In the genomic region with DNA sequence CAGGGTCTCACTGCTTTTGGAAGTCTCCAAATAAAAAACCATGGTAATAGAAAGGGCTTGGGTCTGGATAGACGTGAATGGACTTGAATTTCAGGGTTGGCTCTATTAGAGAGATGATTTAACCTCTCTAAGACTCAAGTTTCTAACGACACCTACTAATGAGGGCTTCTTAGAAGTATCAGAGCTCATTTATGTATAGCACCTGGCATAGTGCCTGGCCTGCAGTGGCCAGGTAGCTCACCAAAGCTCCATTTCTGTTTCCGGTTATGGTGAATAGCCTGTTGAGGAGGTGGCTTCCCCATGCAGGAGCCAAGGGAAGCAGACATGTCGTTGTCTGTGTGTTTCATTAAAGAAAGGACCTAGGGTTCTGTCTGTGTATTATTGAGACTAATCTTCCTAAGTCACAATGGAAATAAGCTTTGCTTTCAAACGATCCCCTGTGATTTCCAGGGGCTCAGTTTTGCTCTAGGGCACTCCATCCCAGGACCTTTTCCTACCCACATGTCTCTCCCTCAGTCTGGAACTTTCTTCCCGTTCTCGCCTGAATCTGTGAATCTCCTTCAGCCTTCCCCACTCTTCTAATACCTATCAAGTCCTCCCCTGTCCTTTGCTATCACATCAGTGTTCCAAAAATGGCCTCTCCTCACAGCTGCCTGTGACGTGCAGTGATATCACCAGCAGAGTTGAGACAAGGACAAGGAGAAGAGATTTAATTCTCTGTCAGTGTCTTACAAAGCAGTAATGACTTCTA, we compare ENCODE assay signal across 10 cellular contexts.
DNase-seq lines count a peak whose midpoint lies in the region; ATAC-seq, FAIRE-seq and TF ChIP-seq lines count a peak whose summit lies in the region.
"Had no signal": no experiment of that assay in that cellular context is flagged by ENCODE, and none has a peak within 500 bp of the region (broad histone marks: within the 10 kb centered on the region; RNA-seq: fewer than 3 reads in every experiment).

No MANE protein-coding gene starts in this region.

- H3K27ac ChIP-seq in GM12878 (ENCODE audit: control insufficient read depth, insufficient read depth) = peak overlapping the region; percentile 100
- peak overlapping the region; percentile 62 to 77 (median 72) for H3K27ac ChIP-seq in upper lobe of left lung
- H3K27ac ChIP-seq: epithelial cell of prostate had no signal

- no peak for DNase-seq in activated CD4-positive, alpha-beta T cell treated with anti-CD3 and anti-CD28 coated beads, Interleukin-2, amount 10 ng/mL, durations not matched to agents 24 days and 14 days
- no peak for DNase-seq in activated CD4-positive, alpha-beta T cell treated with anti-CD3 and anti-CD28 coated beads, Interleukin-2, amount 10 ng/mL, durations not matched to agents 7 days and 5 days
- no peak for DNase-seq in GM12878 (ENCODE audit: low read depth, low spot score)
- DNase-seq in upper lobe of left lung = no peak
- DNase-seq in GM20000 (ENCODE audit: low spot score) = no peak
- no peak for DNase-seq in inferior parietal cortex (ENCODE audit: extremely low spot score)
- DNase-seq: NCI-H69 had no signal

- ATAC-seq in GM12878 (peak; percentile 15), upper lobe of left lung (ENCODE audit: low FRiP score in 2 of 2) (no peak), GM18511 (IDR thresholded peaks at IDR 0.05; ENCODE audit: unreplicated experiment) (no peak)

- POLR2A ChIA-PET in activated CD4-positive, alpha-beta T cell treated with anti-CD3 and anti-CD28 coated beads, Interleukin-2, amount 10 ng/mL, durations not matched to agents 7 days and 5 days (lab: Charles Lee) = no interaction called here
- POLR2A ChIA-PET in GM12878 (lab: Charles Lee) = interaction anchor here (0.5 to 10.8 kb wide), 25 partner anchors 7 to 313 kb away, joined by 3 to 144 read pairs (median 4); a partner anchor contains a TSS

- H3K9me3 ChIP-seq in GM12878 (replicated peaks; ENCODE audit: control insufficient read depth, insufficient read depth, low read length) (no peaks in the 10 kb centered on the region), mucosa of stomach (ENCODE audit: control insufficient read depth, low read length) (no peaks in the 10 kb centered on the region), upper lobe of left lung (no peaks in the 10 kb centered on the region)

- H3K79me2 ChIP-seq in GM12878 (ENCODE audit: control insufficient read depth, insufficient read depth, low read length) = peaks cover 81% of the 10 kb centered on the region

- H3K27ac Mint-ChIP-seq in activated CD4-positive, alpha-beta T cell treated with anti-CD3 and anti-CD28 coated beads, Interleukin-2, amount 10 ng/mL, durations not matched to agents 24 days and 14 days = peak overlapping the region; percentile 60
- no peak overlapping the region for H3K27ac Mint-ChIP-seq in activated CD4-positive, alpha-beta T cell treated with anti-CD3 and anti-CD28 coated beads, Interleukin-2, amount 10 ng/mL, durations not matched to agents 7 days and 5 days

- CTCF ChIA-PET in activated CD4-positive, alpha-beta T cell treated with anti-CD3 and anti-CD28 coated beads, Interleukin-2, amount 10 ng/mL, durations not matched to agents 7 days and 5 days (lab: Charles Lee) = interaction anchor here (0.6 to 1.3 kb wide), 4 partner anchors 8 to 512 kb away, joined by 4 read pairs; no protein-coding TSS in a partner anchor
- CTCF ChIA-PET in GM12878 (lab: Yijun Ruan, JAX) = interaction anchor here (0.8 to 7.6 kb wide), 20 partner anchors 8 to 794 kb away, joined by 3 to 46 read pairs (median 7); no protein-coding TSS in a partner anchor

- no TSS peak for BruUV-seq in GM12878 (replicated peaks; lab: Mats Ljungman, UMichigan)

- no peaks in the 10 kb centered on the region for H4K20me1 ChIP-seq in GM12878 (ENCODE audit: control insufficient read depth, insufficient read depth)

- TF ChIP-seq RAD21 in GM12878 (IDR thresholded peaks at IDR 0.05; ENCODE audit: insufficient read depth, low read depth, low read length) = no peak

- TF ChIP-seq POLR2A in GM12878 (IDR thresholded peaks at IDR 0.05; ENCODE audit: low read depth, low read length) = no peak
- TF ChIP-seq POLR2A in upper lobe of left lung (IDR thresholded peaks at IDR 0.05) = no peak

- peak overlapping the region; percentile 79 for H3K4me2 ChIP-seq in GM12878 (ENCODE audit: control insufficient read depth, insufficient read depth)

- peaks cover 72% of the 10 kb centered on the region for H3K36me3 Mint-ChIP-seq in activated CD4-positive, alpha-beta T cell treated with anti-CD3 and anti-CD28 coated beads, Interleukin-2, amount 10 ng/mL, durations not matched to agents 24 days and 14 days (ENCODE audit: low read depth)
- H3K36me3 Mint-ChIP-seq in activated CD4-positive, alpha-beta T cell treated with anti-CD3 and anti-CD28 coated beads, Interleukin-2, amount 10 ng/mL, durations not matched to agents 7 days and 5 days (ENCODE audit: low read depth) = peaks cover 49% of the 10 kb centered on the region

- in situ Hi-C loops in GM12878 (cut with MboI) = no loop called here

- H3K4me1 ChIP-seq in GM12878 (ENCODE audit: control insufficient read depth, insufficient read depth, low read length) = peaks cover 66% of the 10 kb centered on the region
- H3K4me1 ChIP-seq in mucosa of stomach (ENCODE audit: control insufficient read depth, insufficient read depth, low read length) = peaks cover 28% of the 10 kb centered on the region
- H3K4me1 ChIP-seq in upper lobe of left lung = peaks cover 21 to 31% (median 30%) of the 10 kb centered on the region in 4 donors

- no peak overlapping the region for H3K4me3 Mint-ChIP-seq in activated CD4-positive, alpha-beta T cell treated with anti-CD3 and anti-CD28 coated beads, Interleukin-2, amount 10 ng/mL, durations not matched to agents 24 days and 14 days
- H3K4me3 Mint-ChIP-seq in activated CD4-positive, alpha-beta T cell treated with anti-CD3 and anti-CD28 coated beads, Interleukin-2, amount 10 ng/mL, durations not matched to agents 7 days and 5 days = no peak overlapping the region

- SMC1A ChIA-PET in GM12878 (lab: Charles Lee; ENCODE audit: uncharacterized antibody, unreplicated experiment) = interaction anchor here (0.7 to 39.9 kb wide), 25 partner anchors 3 to 278 kb away, joined by 3 to 1116 read pairs (median 8); no protein-coding TSS in a partner anchor

- peaks cover 15 to 40% of the 10 kb centered on the region in 2 experiments for H3K36me3 ChIP-seq in GM12878 (ENCODE audit: control insufficient read depth in 2 of 2, insufficient read depth in 2 of 2, low read length in 1 of 2)
- H3K36me3 ChIP-seq in mucosa of stomach (ENCODE audit: control insufficient read depth, insufficient read depth, low read length) = no peaks in the 10 kb centered on the region
- H3K36me3 ChIP-seq in upper lobe of left lung = peaks cover 0 to 30% (median 9%) of the 10 kb centered on the region in 4 donors

- no peaks in the 10 kb centered on the region for H3K9me3 Mint-ChIP-seq in activated CD4-positive, alpha-beta T cell treated with anti-CD3 and anti-CD28 coated beads, Interleukin-2, amount 10 ng/mL, durations not matched to agents 24 days and 14 days
- no peaks in the 10 kb centered on the region for H3K9me3 Mint-ChIP-seq in activated CD4-positive, alpha-beta T cell treated with anti-CD3 and anti-CD28 coated beads, Interleukin-2, amount 10 ng/mL, durations not matched to agents 7 days and 5 days

- no peak overlapping the region; the same call in 1 of the 2 replicates for H3K4me3 ChIP-seq in GM12878
- H3K4me3 ChIP-seq in mucosa of stomach (ENCODE audit: low read length) = no peak overlapping the region
- H3K4me3 ChIP-seq in upper lobe of left lung = no peak overlapping the region

- peaks cover 45% of the 10 kb centered on the region for H3K4me1 Mint-ChIP-seq in activated CD4-positive, alpha-beta T cell treated with anti-CD3 and anti-CD28 coated beads, Interleukin-2, amount 10 ng/mL, durations not matched to agents 24 days and 14 days
- peaks cover 31% of the 10 kb centered on the region for H3K4me1 Mint-ChIP-seq in activated CD4-positive, alpha-beta T cell treated with anti-CD3 and anti-CD28 coated beads, Interleukin-2, amount 10 ng/mL, durations not matched to agents 7 days and 5 days

- H3K27me3 Mint-ChIP-seq in activated CD4-positive, alpha-beta T cell treated with anti-CD3 and anti-CD28 coated beads, Interleukin-2, amount 10 ng/mL, durations not matched to agents 24 days and 14 days = no peaks in the 10 kb centered on the region
- H3K27me3 Mint-ChIP-seq in activated CD4-positive, alpha-beta T cell treated with anti-CD3 and anti-CD28 coated beads, Interleukin-2, amount 10 ng/mL, durations not matched to agents 7 days and 5 days = no peaks in the 10 kb centered on the region

- H3K9ac ChIP-seq in GM12878 (ENCODE audit: control insufficient read depth, insufficient read depth, low read length) = peak overlapping the region; percentile 84
- peak overlapping the region; percentile 37 for H3K9ac ChIP-seq in mucosa of stomach (ENCODE audit: low read length)

- peak overlapping the region; percentile 43; the same call in 1 of the 2 replicates for H2AFZ ChIP-seq in GM12878 (ENCODE audit: control insufficient read depth, low read depth, low read length)

- 30% methylated on average over 8 of the region's 8 CpGs for WGBS in GM12878 (ENCODE audit: insufficient coverage, insufficient replicate concordance, low lambda C conversion rate, missing lambda C conversion rate)
- WGBS in upper lobe of left lung, 2 donors = 68 to 74% methylated on average over 8 of the region's 8 CpGs

- no peaks in the 10 kb centered on the region for H3K27me3 ChIP-seq in GM12878 (replicated peaks in 1 of 2; ENCODE audit: control insufficient read depth in 2 of 2, insufficient read depth in 2 of 2, low read length in 1 of 2)
- no peaks in the 10 kb centered on the region for H3K27me3 ChIP-seq in mucosa of stomach (ENCODE audit: control insufficient read depth, insufficient read depth, low read length)
- no peaks in the 10 kb centered on the region for H3K27me3 ChIP-seq in upper lobe of left lung

- FAIRE-seq in GM12878 (lab: Jason Lieb, UNC) = no peak

- no peak for TF ChIP-seq EP300 in GM12878 (IDR thresholded peaks at IDR 0.05; ENCODE audit: borderline replicate concordance in 1 of 2, control insufficient read depth in 1 of 2, low read depth in 2 of 2, low read length in 2 of 2)
- no peak for TF ChIP-seq EP300 in upper lobe of left lung (IDR thresholded peaks at IDR 0.05)

- RAD21 ChIA-PET in GM12878 (lab: Charles Lee; ENCODE audit: unreplicated experiment) = interaction anchor here (0.6 to 21.4 kb wide), 32 partner anchors 10 to 279 kb away, joined by 3 to 497 read pairs (median 8); a partner anchor contains a TSS

- TF ChIP-seq CTCF in GM12878 (IDR thresholded peaks at IDR 0.05 in 2 of 3, conservative IDR thresholded peaks at IDR 0.05 in 1 of 3; ENCODE audit: control insufficient read depth in 2 of 3, extremely low read depth in 1 of 3, insufficient read depth in 1 of 3, low read depth in 3 of 3, low read length in 3 of 3) (no peak), upper lobe of left lung (IDR thresholded peaks at IDR 0.05) (no peak), GM20000 (IDR thresholded peaks at IDR 0.05; ENCODE audit: extremely low read depth, missing control alignments) (no peak)

- intact Hi-C loops in activated CD4-positive, alpha-beta T cell treated with anti-CD3 and anti-CD28 coated beads, Interleukin-2, amount 10 ng/mL, durations not matched to agents 24 days and 14 days (cut with micrococcal nuclease) = no loop called here
- intact Hi-C loops in GM12878 (cut with micrococcal nuclease; ENCODE audit: unreplicated experiment) = loop anchor here (1.0 to 2.0 kb wide), 2 partner anchors 8 to 105 kb away; no protein-coding TSS in a partner anchor
